24 cellular contexts compared by ENCODE assay signal in genomic region chr6:119210596-119210995, GRCh38.
"Had no signal": no experiment of that assay in that cellular context is flagged by ENCODE, and none has a peak within 500 bp of the region (broad histone marks: within the 10 kb centered on the region; RNA-seq: fewer than 3 reads in every experiment).

No MANE protein-coding gene starts in this region.

- H3K9me3 ChIP-seq: Peyer's patch, SJCRH30 had no signal

- H3K36me3 ChIP-seq: Peyer's patch, SJCRH30 had no signal

- DNase-seq: activated B cell treated with CpG ODN at 0.5 μM for 24 hours; activated CD4-positive, alpha-beta T cell treated with anti-CD3 and anti-CD28 coated beads for 1 hour; activated CD4-positive, alpha-beta T cell treated with anti-CD3 and anti-CD28 coated beads, Interleukin-2, amount 10 ng/mL, durations not matched to agents 24 days and 14 days; activated CD4-positive, alpha-beta T cell treated with anti-CD3 and anti-CD28 coated beads, Interleukin-2, amount 50 U/mL, for 48 hours; activated CD8-positive, alpha-beta memory T cell treated with anti-CD3 and anti-CD28 coated beads, Interleukin-2, amount 10 ng/mL, durations not matched to agents 7 days and 5 days; activated gamma-delta T cell; activated naive CD4-positive, alpha-beta T cell treated with anti-CD3 and anti-CD28 coated beads for 36 hours; activated T-cell treated with anti-CD3 and anti-CD28 coated beads, Interleukin-2, amount 50 U/mL, for 48 hours; anterior cingulate cortex; caudate nucleus; KG1; NCI-H1092 treated with DMSO at 0.1 percent for 48 hours; NCI-H1417 treated with DMSO at 0.1 percent for 48 hours; NCI-H1694; NCI-H2029; NCI-H2107; NCI-H2171 treated with DMSO at 0.1 percent for 48 hours; NCI-H345; NCI-H510A; NCI-H526 treated with DMSO at 0.1 percent for 48 hours; Peyer's patch; Right ventricle myocardium superior had no signal

- ATAC-seq: activated CD8-positive, alpha-beta memory T cell treated with anti-CD3 and anti-CD28 coated beads, Interleukin-2, amount 10 ng/mL, durations not matched to agents 7 days and 5 days had no signal

- H3K27me3 ChIP-seq: Peyer's patch, SJCRH30 had no signal

- H3K27ac ChIP-seq: Peyer's patch, RWPE1, SJCRH30 had no signal

- H3K4me3 ChIP-seq: Peyer's patch, SJCRH30 had no signal

- H3K4me1 ChIP-seq: Peyer's patch, SJCRH30 had no signal
